8 cellular contexts compared by ENCODE assay signal in genomic region chr6:7262037-7262461, GRCh38. TPM values are rescaled to one million over a fixed set of nuclear protein-coding genes. Genes with fewer than 3 reads are reported as not detected.
A peak's percentile ranks its signal among the peaks of the same experiment; 100 is the strongest.
DNase-seq lines count a peak whose midpoint lies in the region; ATAC-seq, FAIRE-seq and TF ChIP-seq lines count a peak whose summit lies in the region.

No MANE protein-coding gene starts in this region.

- H3K27ac ChIP-seq in BLaER1 treated with 17β-estradiol and CSF1 and Interleukin-3, amounts not matched to agents 10 nM and 100 nM, result peak overlapping the region in 5 of 11 experiments; percentile 71 to 92 (median 81); a peak in 10 of 22 replicates
- no peak overlapping the region for H3K27ac ChIP-seq in lung (ENCODE audit: low read depth in 1 of 2, low read length in 1 of 2)

- no peak for FAIRE-seq in bronchial epithelial cell (lab: Jason Lieb, UNC)

- peak overlapping the region; percentile 82 to 99 (median 96); a peak in 21 of 22 replicates for H3K4me2 ChIP-seq in BLaER1 treated with 17β-estradiol and CSF1 and Interleukin-3, amounts not matched to agents 10 nM and 100 nM

- no peaks in the 10 kb centered on the region for H3K36me3 ChIP-seq in BLaER1 treated with 17β-estradiol and CSF1 and Interleukin-3, amounts not matched to agents 10 nM and 100 nM
- H3K36me3 ChIP-seq in bronchial epithelial cell (ENCODE audit: control insufficient read depth, insufficient read depth, low read length), result no peaks in the 10 kb centered on the region
- no peaks in the 10 kb centered on the region for H3K36me3 ChIP-seq in lung (ENCODE audit: control insufficient read depth in 2 of 2, insufficient read depth in 2 of 2, low read length in 2 of 2)

- H3K9me3 ChIP-seq in BLaER1 treated with 17β-estradiol and CSF1 and Interleukin-3, amounts not matched to agents 10 nM and 100 nM (replicated peaks in 1 of 11), result peaks cover 0 to 14% (median 4%) of the 10 kb centered on the region in 11 experiments; a peak in 17 of 22 replicates
- H3K9me3 ChIP-seq in lung (ENCODE audit: control insufficient read depth in 2 of 2, insufficient read depth in 1 of 2, low read length in 1 of 2), result no peaks in the 10 kb centered on the region

- no peaks in the 10 kb centered on the region for H4K20me1 ChIP-seq in BLaER1 treated with 17β-estradiol and CSF1 and Interleukin-3, amounts not matched to agents 10 nM and 100 nM

- peak; percentile 95 for DNase-seq in NCI-H146 (lab: John Stamatoyannopoulos, UW)
- DNase-seq in bronchial epithelial cell (ENCODE audit: low read depth), result no peak
- peak; percentile 39 for DNase-seq in lung (ENCODE audit: low spot score)
- DNase-seq in NOMO-1 treated with DMSO at 0.1 percent for 48 hours (lab: John Stamatoyannopoulos, UW; ENCODE audit: unreplicated experiment), result no peak
- DNase-seq in Kasumi-1 (lab: John Stamatoyannopoulos, UW), result no peak

- peaks cover 55 to 98% (median 75%) of the 10 kb centered on the region in 10 experiments for H3K4me1 ChIP-seq in BLaER1 treated with 17β-estradiol and CSF1 and Interleukin-3, amounts not matched to agents 10 nM and 100 nM
- H3K4me1 ChIP-seq in lung (ENCODE audit: control insufficient read depth in 2 of 2, insufficient read depth in 2 of 2, low read length in 2 of 2), result peaks cover 0 to 3% of the 10 kb centered on the region in 2 donors

- H3K27me3 ChIP-seq in BLaER1 treated with 17β-estradiol and CSF1 and Interleukin-3, amounts not matched to agents 10 nM and 100 nM, result no peaks in the 10 kb centered on the region
- H3K27me3 ChIP-seq in bronchial epithelial cell (ENCODE audit: control insufficient read depth, insufficient read depth, low read length), result no peaks in the 10 kb centered on the region
- no peaks in the 10 kb centered on the region for H3K27me3 ChIP-seq in lung (ENCODE audit: control insufficient read depth, insufficient read depth)

- ATAC-seq in lung (ENCODE audit: insufficient read depth, low FRiP score) (no peak), HG03175 (IDR thresholded peaks at IDR 0.05; ENCODE audit: unreplicated experiment) (no peak), GM19455 (IDR thresholded peaks at IDR 0.05; ENCODE audit: unreplicated experiment) (no peak)

- peak overlapping the region in 6 of 10 experiments; percentile 53 to 70 (median 60); a peak in 8 of 20 replicates for H3K4me3 ChIP-seq in BLaER1 treated with 17β-estradiol and CSF1 and Interleukin-3, amounts not matched to agents 10 nM and 100 nM
- H3K4me3 ChIP-seq in bronchial epithelial cell (ENCODE audit: low read depth, low read length) (peak overlapping the region; percentile 65), lung (no peak overlapping the region)

- H3K9ac ChIP-seq in BLaER1 treated with 17β-estradiol and CSF1 and Interleukin-3, amounts not matched to agents 10 nM and 100 nM, result no peak overlapping the region; a peak in 1 of 22 replicates

- 62 to 63% methylated on average over 9 of the region's 9 CpGs for WGBS in lung, 2 donors

- no peak for TF ChIP-seq CTCF in bronchial epithelial cell (IDR thresholded peaks at IDR 0.05; ENCODE audit: insufficient read depth, low read length, severe bottlenecking)
- TF ChIP-seq CTCF in lung (IDR thresholded peaks at IDR 0.05; ENCODE audit: control extremely low read depth, extremely low read depth), result no peak

RNA-seq across cellular contexts. Expression of gene SSR1, which starts 51.0 kb away (rescaled TPM):
- total RNA-seq in bronchial epithelial cell, result 36.9 and 54.3 TPM in 2 replicates
- total RNA-seq in lung, result 100 to 1,000 TPM in 1 of 2 donors, 10 to 100 TPM in 1; 91.2 to 150 TPM
- polyA plus RNA-seq in lung, result 10 to 100 TPM; 22.4 to 88.9 TPM

Comparison
In these comparisons a context has a peak if more than half of its experiments do, and no peak if none do; other contexts are left out.
1. DNase-seq: peak in NCI-H146 (single experiment) and lung (single experiment); none in bronchial epithelial cell (single experiment), NOMO-1 treated with DMSO at 0.1 percent for 48 hours (single experiment) and Kasumi-1 (0 of 2).